In the genomic region with DNA sequence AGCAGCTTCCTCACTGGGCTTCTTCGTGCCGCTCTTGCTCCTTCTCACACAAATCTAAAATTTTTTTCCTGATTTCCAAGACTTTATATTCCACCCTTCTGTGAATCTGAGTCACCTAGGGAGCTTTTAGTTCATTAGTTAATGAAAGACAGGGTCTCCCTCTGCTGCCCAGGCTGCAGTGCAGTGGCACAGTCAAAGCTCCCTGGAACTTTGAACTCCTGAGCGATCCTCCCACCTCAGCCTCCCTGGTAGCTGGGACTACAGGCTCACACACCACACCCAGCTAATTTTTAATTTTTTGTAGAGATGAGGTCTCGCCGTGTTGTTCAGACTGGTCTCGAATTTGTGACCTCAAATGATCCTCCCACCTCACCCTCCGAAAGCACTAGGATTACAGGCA, we compare ENCODE assay signal across 27 cellular contexts.
"Had no signal": no experiment of that assay in that cellular context is flagged by ENCODE, and none has a peak within 500 bp of the region (broad histone marks: within the 10 kb centered on the region; RNA-seq: fewer than 3 reads in every experiment).

No MANE protein-coding gene starts in this region.

- H3K9ac ChIP-seq: neural progenitor cell had no signal

- ATAC-seq: activated T-cell treated with anti-CD3 and anti-CD28 coated beads, Interleukin-2, amount 50 U/mL, for 72 hours; sciatic nerve had no signal

- H2AFZ ChIP-seq: neural progenitor cell had no signal

- H3K4me1 ChIP-seq: uterus had no signal

- H3K4me1 Mint-ChIP-seq: central memory CD8-positive, alpha-beta T cell had no signal

- DNase-seq: activated CD4-positive, alpha-beta T cell treated with anti-CD3 and anti-CD28 coated beads for 1 hour; activated CD4-positive, alpha-beta T cell treated with anti-CD3 and anti-CD28 coated beads, Interleukin-2, amount 50 U/mL, for 1 hour; activated naive CD4-positive, alpha-beta T cell treated with Interleukin-2 at 50 U/mL for 16 hours; activated T-cell treated with anti-CD3 and anti-CD28 coated beads for 4 hours; activated T-cell treated with anti-CD3 and anti-CD28 coated beads, Interleukin-2, amount 50 U/mL, for 72 hours; anterior cingulate cortex; dermis blood vessel endothelial cell; effector CD4-positive, alpha-beta T cell; esophagus squamous epithelium; foreskin melanocyte; left ventricle myocardium inferior; occipital lobe; stimulated activated CD4-positive, alpha-beta T cell treated with anti-CD3 and anti-CD28 coated beads, Interleukin-12 subunit alpha, Interleukin-12 subunit beta, amount 100 ng/mL, for 4 hours; stimulated activated CD4-positive, alpha-beta T cell treated with anti-CD3 and anti-CD28 coated beads, Interleukin-4, amount 100 ng/mL, for 1 hour; T-helper 9 cell; trophoblast cell; uterus had no signal

- H3K27me3 ChIP-seq: esophagus squamous epithelium, neural progenitor cell, uterus had no signal

- H3K4me2 ChIP-seq: neural progenitor cell had no signal

- H3K9me3 Mint-ChIP-seq: central memory CD8-positive, alpha-beta T cell had no signal

- H3K9me3 ChIP-seq: esophagus squamous epithelium, left ventricle myocardium inferior, thoracic aorta, uterus had no signal

- H3K27ac Mint-ChIP-seq: activated naive CD8-positive, alpha-beta T cell; activated T-cell treated with anti-CD3 and anti-CD28 coated beads, Interleukin-2, amount 50 U/mL, for 72 hours; neural progenitor cell; stimulated activated naive CD8-positive, alpha-beta T cell treated with anti-CD3 and anti-CD28 coated beads, Interleukin-15, Interleukin-2, amounts not matched to agents 100 ng/mL and 50 ng/mL, for 24 hours had no signal

- H3K27me3 Mint-ChIP-seq: activated naive CD8-positive, alpha-beta T cell; central memory CD8-positive, alpha-beta T cell; stimulated activated naive CD8-positive, alpha-beta T cell treated with anti-CD3 and anti-CD28 coated beads, Interleukin-15, Interleukin-2, amounts not matched to agents 100 ng/mL and 50 ng/mL, for 24 hours had no signal

- FAIRE-seq: bronchial epithelial cell, islet of Langerhans had no signal

- H3K27ac ChIP-seq: esophagus squamous epithelium, left ventricle myocardium inferior, neural progenitor cell, skin epidermis, thoracic aorta, uterus had no signal

- H3K4me3 Mint-ChIP-seq: activated naive CD8-positive, alpha-beta T cell; activated T-cell treated with anti-CD3 and anti-CD28 coated beads, Interleukin-2, amount 50 U/mL, for 72 hours; central memory CD8-positive, alpha-beta T cell; neural progenitor cell; stimulated activated naive CD8-positive, alpha-beta T cell treated with anti-CD3 and anti-CD28 coated beads, Interleukin-15, Interleukin-2, amounts not matched to agents 100 ng/mL and 50 ng/mL, for 24 hours had no signal

- H3K36me3 ChIP-seq: uterus had no signal

- H3K4me3 ChIP-seq: esophagus squamous epithelium, left ventricle myocardium inferior, lung, neural progenitor cell, skin epidermis, thoracic aorta, uterus had no signal
